ENCODE assay signal across 8 cellular contexts in the genomic region with DNA sequence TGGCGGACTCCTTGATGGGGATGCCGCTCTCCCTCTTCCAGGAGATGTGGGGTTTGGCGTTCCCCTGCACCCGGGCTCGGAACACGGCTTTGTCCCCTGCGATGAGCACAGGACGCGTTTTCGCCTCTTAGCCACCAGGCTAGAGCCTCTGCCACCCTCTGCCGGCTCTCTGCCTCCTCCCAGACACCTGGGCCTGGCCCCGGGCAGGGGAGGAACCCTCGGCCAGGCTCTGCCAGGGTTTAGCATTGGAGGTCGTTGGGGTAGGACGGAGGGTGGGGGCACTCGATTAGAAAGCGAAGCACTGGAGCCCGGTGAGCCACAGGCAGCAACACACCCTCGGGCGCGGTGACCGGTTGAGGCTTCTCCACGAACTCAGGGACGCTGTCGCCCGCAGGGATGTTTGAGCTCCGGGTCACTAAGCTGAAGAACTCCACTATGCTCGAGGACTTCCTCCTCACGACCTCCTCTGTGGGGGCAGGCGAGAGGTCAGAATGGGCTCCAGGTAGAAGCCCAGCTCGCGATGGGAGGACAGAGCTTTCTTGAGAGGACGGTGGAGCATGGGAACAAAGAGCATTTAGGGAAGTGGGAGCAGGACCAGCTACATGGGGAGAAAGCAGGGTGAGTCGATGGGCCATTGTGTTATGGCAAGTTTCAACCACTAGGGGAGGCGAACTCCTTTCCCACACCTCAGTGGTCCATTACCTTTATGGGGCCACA. TPM values are rescaled to one million over a fixed set of nuclear protein-coding genes. Genes with fewer than 3 reads are reported as not detected.
A peak's percentile ranks its signal among the peaks of the same experiment; 100 is the strongest.
DNase-seq lines count a peak whose midpoint lies in the region; ATAC-seq, FAIRE-seq and TF ChIP-seq lines count a peak whose summit lies in the region.

No MANE protein-coding gene starts in this region.

- no TSS peak for BruUV-seq in GM12878 (replicated peaks; lab: Mats Ljungman, UMichigan)

- H3K27ac ChIP-seq in HUES48 (ENCODE audit: low read depth, low read length) (no peak overlapping the region), SU-DHL-6 (ENCODE audit: low read depth, low read length) (no peak overlapping the region), GM12878 (ENCODE audit: control insufficient read depth, insufficient read depth) (no peak overlapping the region), smooth muscle cell (ENCODE audit: low read depth) (peak overlapping the region; percentile 1)

- H3K4me1 ChIP-seq in HUES48 (ENCODE audit: control insufficient read depth, insufficient read depth, low read length) (peaks cover 8% of the 10 kb centered on the region), GM12878 (ENCODE audit: control insufficient read depth, insufficient read depth, low read length) (peaks cover 9% of the 10 kb centered on the region), smooth muscle cell (ENCODE audit: low read depth) (peaks cover 3% of the 10 kb centered on the region)

- TF ChIP-seq CTCF in SU-DHL-6 (IDR thresholded peaks at IDR 0.05; ENCODE audit: insufficient read depth, low read length, poor library complexity, severe bottlenecking) (peak; percentile 72), GM12878 (IDR thresholded peaks at IDR 0.05 in 2 of 3, conservative IDR thresholded peaks at IDR 0.05 in 1 of 3; ENCODE audit: control insufficient read depth in 2 of 3, extremely low read depth in 1 of 3, insufficient read depth in 1 of 3, low read depth in 3 of 3, low read length in 3 of 3) (peak; percentile 78 to 92 (median 87)), smooth muscle cell (IDR thresholded peaks at IDR 0.05; ENCODE audit: borderline replicate concordance, insufficient read depth, poor library complexity, severe bottlenecking) (peak; percentile 66)

- H3K79me2 ChIP-seq in SU-DHL-6 (ENCODE audit: insufficient read depth, low read length): no peaks in the 10 kb centered on the region
- H3K79me2 ChIP-seq in GM12878 (ENCODE audit: control insufficient read depth, insufficient read depth, low read length): no peaks in the 10 kb centered on the region
- H3K79me2 ChIP-seq in smooth muscle cell (ENCODE audit: low read depth): no peaks in the 10 kb centered on the region

- H3K9me2 ChIP-seq in SU-DHL-6 (replicated peaks; ENCODE audit: insufficient read depth, low read length): no peaks in the 10 kb centered on the region

- CTCF ChIA-PET in GM12878 (lab: Yijun Ruan, JAX): interaction anchor here (0.6 to 8.0 kb wide), 54 partner anchors 9 to 614 kb away, joined by 3 to 131 read pairs (median 5); partner anchors contain the start of gene TSG101

- WGBS in GM12878 (ENCODE audit: insufficient coverage, insufficient replicate concordance, low lambda C conversion rate, missing lambda C conversion rate): 1% methylated on average over 31 of the region's 35 CpGs
- 2% methylated on average over 34 of the region's 35 CpGs for WGBS in smooth muscle cell (ENCODE audit: low lambda C conversion rate)

- POLR2A ChIA-PET in GM12878 (lab: Charles Lee): interaction anchor here (1.0 to 1.3 kb wide), 3 partner anchors 10 to 182 kb away, joined by 3 to 4 read pairs (median 4); no protein-coding TSS in a partner anchor

- H3K9me3 ChIP-seq in HUES48 (ENCODE audit: control insufficient read depth, insufficient read depth, low read length): no peaks in the 10 kb centered on the region
- H3K9me3 ChIP-seq in SU-DHL-6 (ENCODE audit: insufficient read depth, low read length): no peaks in the 10 kb centered on the region
- no peaks in the 10 kb centered on the region for H3K9me3 ChIP-seq in GM12878 (replicated peaks; ENCODE audit: control insufficient read depth, insufficient read depth, low read length)
- H3K9me3 ChIP-seq in smooth muscle cell (replicated peaks; ENCODE audit: low read depth): no peaks in the 10 kb centered on the region

- H3F3A ChIP-seq in SU-DHL-6 (ENCODE audit: insufficient read depth) (no peaks in the 10 kb centered on the region), smooth muscle cell (ENCODE audit: low read depth) (peaks cover 7% of the 10 kb centered on the region)

- SMC1A ChIA-PET in GM12878 (lab: Charles Lee; ENCODE audit: uncharacterized antibody, unreplicated experiment): interaction anchor here (0.6 to 4.4 kb wide), 27 partner anchors 9 to 606 kb away, joined by 3 to 44 read pairs (median 4); partner anchors contain the start of gene UEVLD

- FAIRE-seq in GM12878 (lab: Jason Lieb, UNC): peak; percentile 90

- H3K27me3 ChIP-seq in HUES48 (ENCODE audit: control insufficient read depth, insufficient read depth, low read length) (peaks cover 3% of the 10 kb centered on the region), SU-DHL-6 (ENCODE audit: low read length) (no peaks in the 10 kb centered on the region), GM12878 (replicated peaks in 1 of 2; ENCODE audit: control insufficient read depth in 2 of 2, insufficient read depth in 2 of 2, low read length in 1 of 2) (no peaks in the 10 kb centered on the region; a peak in 3 of 4 replicates), smooth muscle cell (ENCODE audit: low read depth) (peaks cover 3% of the 10 kb centered on the region)

- RAD21 ChIA-PET in GM12878 (lab: Charles Lee; ENCODE audit: unreplicated experiment): interaction anchor here (0.8 to 4.0 kb wide), 24 partner anchors 9 to 478 kb away, joined by 3 to 40 read pairs (median 4); partner anchors contain the start of genes GTF2H1 and MRGPRX2

- H4K20me1 ChIP-seq in SU-DHL-6 (ENCODE audit: low read depth, low read length) (no peaks in the 10 kb centered on the region), GM12878 (ENCODE audit: control insufficient read depth, insufficient read depth) (no peaks in the 10 kb centered on the region), smooth muscle cell (ENCODE audit: low read depth) (no peaks in the 10 kb centered on the region)

- ATAC-seq in GM21381 (IDR thresholded peaks at IDR 0.05; ENCODE audit: unreplicated experiment) (peak; percentile 63), GM12878 (peak; percentile 91)

- H3K4me3 ChIP-seq in HUES48 (ENCODE audit: low read depth, low read length) (peak overlapping the region; percentile 63), SU-DHL-6 (ENCODE audit: insufficient read depth, low read length, poor library complexity, severe bottlenecking) (peak overlapping the region; percentile 61), GM12878 (peak overlapping the region; percentile 71), smooth muscle cell (peak overlapping the region; percentile 64)

- in situ Hi-C loops in GM12878 (cut with MboI): no loop called here

- no peak for TF ChIP-seq EP300 in GM12878 (IDR thresholded peaks at IDR 0.05; ENCODE audit: borderline replicate concordance in 1 of 2, control insufficient read depth in 1 of 2, low read depth in 2 of 2, low read length in 2 of 2)

- DNase-seq in EL (peak; percentile 60), GM12878 (ENCODE audit: low read depth, low spot score) (no peak), iPS-NIHi11 (ENCODE audit: low spot score) (peak; percentile 72), smooth muscle cell (lab: John Stamatoyannopoulos, UW; ENCODE audit: unreplicated experiment) (peak; percentile 64), posterior vena cava (ENCODE audit: low spot score) (no peak)

- H3K9ac ChIP-seq in HUES48 (ENCODE audit: low read depth, low read length) (peak overlapping the region; percentile 13; the same call in 1 of the 2 replicates), SU-DHL-6 (ENCODE audit: low read length) (peak overlapping the region; percentile 46), GM12878 (ENCODE audit: control insufficient read depth, insufficient read depth, low read length) (peak overlapping the region; percentile 56), smooth muscle cell (ENCODE audit: low read depth) (peak overlapping the region; percentile 14)

- intact Hi-C loops in GM12878 (cut with micrococcal nuclease; ENCODE audit: unreplicated experiment): loop anchor here (2.0 to 10.0 kb wide), 3 partner anchors 41 to 477 kb away; partner anchors contain the start of gene SAA2
- intact Hi-C loops in posterior vena cava (cut with DNase I): no loop called here

- H2AFZ ChIP-seq in SU-DHL-6 (ENCODE audit: low read depth, low read length, severe bottlenecking) (peak overlapping the region; percentile 87), GM12878 (ENCODE audit: control insufficient read depth, low read depth, low read length) (peak overlapping the region; percentile 76), smooth muscle cell (ENCODE audit: low read depth) (peak overlapping the region; percentile 89)

- peak overlapping the region; percentile 81 for H3K4me2 ChIP-seq in SU-DHL-6 (ENCODE audit: low read depth, low read length, poor library complexity, severe bottlenecking)
- H3K4me2 ChIP-seq in GM12878 (ENCODE audit: control insufficient read depth, insufficient read depth): peak overlapping the region; percentile 89
- H3K4me2 ChIP-seq in smooth muscle cell: peak overlapping the region; percentile 89

- TF ChIP-seq POLR2A in GM12878 (IDR thresholded peaks at IDR 0.05; ENCODE audit: low read depth, low read length): no peak

- peak; percentile 35 for TF ChIP-seq RAD21 in GM12878 (IDR thresholded peaks at IDR 0.05; ENCODE audit: insufficient read depth, low read depth, low read length)

- no peaks in the 10 kb centered on the region for H3K36me3 ChIP-seq in HUES48 (ENCODE audit: control insufficient read depth, insufficient read depth, low read length)
- H3K36me3 ChIP-seq in SU-DHL-6 (ENCODE audit: low read length): no peaks in the 10 kb centered on the region
- H3K36me3 ChIP-seq in GM12878 (ENCODE audit: control insufficient read depth in 2 of 2, insufficient read depth in 2 of 2, low read length in 1 of 2): no peaks in the 10 kb centered on the region
- H3K36me3 ChIP-seq in smooth muscle cell (ENCODE audit: low read depth): no peaks in the 10 kb centered on the region

RNA-seq across cellular contexts. Expression of gene IGSF22, which starts 4.3 kb away (rescaled TPM):
- not detected in 2 replicates for total RNA-seq in GM12878 (2013; cell fraction: nucleolus; rRNA removed)
- total RNA-seq in GM12878 (2014; rRNA removed) (not detected in 2 replicates), GM12878 (2014; rRNA removed; fragmentation: Illumina TruSeq; extraction: Trizol) (not detected in 2 replicates), GM12878 (2021) (not detected in 2 replicates), smooth muscle cell (0.09 TPM in 1 of 2 replicates, not detected in the other), posterior vena cava (under 1 TPM in 1 of 2 donors, not detected in 1; 0.38 TPM)
- polyA plus RNA-seq in GM12878 (2011; ENCODE audit: low read depth): not detected
- polyA plus RNA-seq in GM12878 (2011; rRNA removed) (not detected in 2 replicates), GM12878 (2014; fragmentation: Illumina TruSeq; extraction: Trizol) (not detected in 2 replicates), GM12878 (2014; fragmentation: Nextera tagmentation; extraction: Ambion mirVana) (under 1 TPM; 0.02 to 0.18 TPM), GM12878 (2014; rRNA removed) (not detected in 2 replicates), GM12878 (2016; fragmentation: Nextera tagmentation; extraction: Ambion mirVana) (not detected), smooth muscle cell (not detected in 2 replicates)
- 0.01 TPM in 1 of 2 replicates, not detected in the other for polyA plus RNA-seq in GM12878 (2011; cell fraction: cytosol; rRNA removed)
- polyA plus RNA-seq in GM12878 (2011; cell fraction: nucleus; rRNA removed): not detected in 2 replicates
- polyA plus RNA-seq in GM12878 (2012): 0.14 and 0.36 TPM in 2 replicates
- not detected in 2 replicates for polyA minus RNA-seq in GM12878 (2011; rRNA and poly(A)+ RNA removed)
- polyA minus RNA-seq in GM12878 (2011; cell fraction: cytosol; rRNA and poly(A)+ RNA removed): not detected in 2 replicates
- polyA minus RNA-seq in GM12878 (2011; cell fraction: nucleus; rRNA and poly(A)+ RNA removed): not detected in 2 replicates

RNA-seq across cellular contexts. Expression of gene TMEM86A, which starts 23.2 kb away (rescaled TPM):
- 0.13 TPM in 1 of 2 replicates, not detected in the other for total RNA-seq in GM12878 (2013; cell fraction: nucleolus; rRNA removed)
- total RNA-seq in GM12878 (2014; rRNA removed) (0.06 TPM in 1 of 2 replicates, not detected in the other), GM12878 (2014; rRNA removed; fragmentation: Illumina TruSeq; extraction: Trizol) (not detected in 2 replicates), GM12878 (2021) (not detected in 2 replicates), smooth muscle cell (1.2 and 2.0 TPM in 2 replicates), posterior vena cava (1 to 10 TPM; 2.2 to 4.0 TPM)
- 0.10 TPM for polyA plus RNA-seq in GM12878 (2011; ENCODE audit: low read depth)
- polyA plus RNA-seq in GM12878 (2011; rRNA removed) (not detected in 2 replicates), GM12878 (2014; fragmentation: Illumina TruSeq; extraction: Trizol) (0.11 TPM in 1 of 2 replicates, not detected in the other), GM12878 (2014; fragmentation: Nextera tagmentation; extraction: Ambion mirVana) (not detected), GM12878 (2014; rRNA removed) (0.01 and 0.03 TPM in 2 replicates), GM12878 (2016; fragmentation: Nextera tagmentation; extraction: Ambion mirVana) (under 1 TPM in 1 of 2 experiments, not detected in 1; 0.11 TPM), smooth muscle cell (2.0 and 2.6 TPM in 2 replicates)
- 0.07 TPM in 1 of 2 replicates, not detected in the other for polyA plus RNA-seq in GM12878 (2011; cell fraction: cytosol; rRNA removed)
- 0.10 TPM in 1 of 2 replicates, not detected in the other for polyA plus RNA-seq in GM12878 (2011; cell fraction: nucleus; rRNA removed)
- 0.08 TPM in 2 replicates for polyA plus RNA-seq in GM12878 (2012)
- not detected in 2 replicates for polyA minus RNA-seq in GM12878 (2011; rRNA and poly(A)+ RNA removed)
- not detected in 2 replicates for polyA minus RNA-seq in GM12878 (2011; cell fraction: cytosol; rRNA and poly(A)+ RNA removed)
- not detected in 2 replicates for polyA minus RNA-seq in GM12878 (2011; cell fraction: nucleus; rRNA and poly(A)+ RNA removed)

Comparison
In these comparisons a context has a peak if more than half of its experiments do, and no peak if none do; other contexts are left out.
1. DNase-seq: peak in EL (single experiment), iPS-NIHi11 (single experiment) and smooth muscle cell (single experiment); none in GM12878 (single experiment) and posterior vena cava (single experiment).
2. Peak in every context shown above with its lines, with median percentiles within 50 percentile points of each other: H3K4me3 ChIP-seq, H3K9ac ChIP-seq, H2AFZ ChIP-seq, H3K4me2 ChIP-seq and CTCF ChIP-seq.